Comparison of ENCODE assay signal across 6 cellular contexts in genomic region chr1:108524676-108525075, GRCh38.
"Had no signal": no experiment of that assay in that cellular context is flagged by ENCODE, and none has a peak within 500 bp of the region (broad histone marks: within the 10 kb centered on the region; RNA-seq: fewer than 3 reads in every experiment).

No MANE protein-coding gene starts in this region.

- H3K27ac ChIP-seq: GM23248 had no signal

- FAIRE-seq: HTR-8/SVneo had no signal

- H3K36me3 ChIP-seq: HAP-1 had no signal

- H3K4me3 ChIP-seq: GM23248, HAP-1 had no signal

- H3K9me3 ChIP-seq: HAP-1 had no signal

- DNase-seq: GM23248, GOT3, H7, IMR-90 had no signal
